Comparison of ENCODE assay signal across 8 cellular contexts in genomic region chr3:9769426-9770275, GRCh38. TPM values are rescaled to one million over a fixed set of nuclear protein-coding genes. Genes with fewer than 3 reads are reported as not detected.
DNase-seq lines count a peak whose midpoint lies in the region; ATAC-seq and TF ChIP-seq lines count a peak whose summit lies in the region.

CAMK1 (minus strand) TSS chr3:9769947; CDS start chr3:9767749, 2,198 bp downstream.

- H3K27me3 ChIP-seq in CD4-positive, alpha-beta T cell (ENCODE audit: control insufficient read depth, insufficient read depth, low read length), result no peaks in the 10 kb centered on the region
- no peaks in the 10 kb centered on the region for H3K27me3 ChIP-seq in ectodermal cell (ENCODE audit: control insufficient read depth, insufficient read depth, low read length, poor library complexity, severe bottlenecking)

- intact Hi-C loops in CD4-positive, alpha-beta T cell (cut with DNase I, micrococcal nuclease), result loop anchor here in 1 of 2 experiments (1.0 kb wide), 1 partner anchor 9 kb away; no protein-coding TSS in a partner anchor
- intact Hi-C loops in activated CD8-positive, alpha-beta T cell treated with anti-CD3 and anti-CD28 coated beads for 36 hours (cut with micrococcal nuclease), result no loop called here
- intact Hi-C loops in lower leg skin (cut with DNase I; ENCODE audit: low total_unique reads), result no loop called here

- no peaks in the 10 kb centered on the region for H3K9me3 ChIP-seq in CD4-positive, alpha-beta T cell (ENCODE audit: control insufficient read depth, low read length)
- no peaks in the 10 kb centered on the region for H3K9me3 ChIP-seq in ectodermal cell (ENCODE audit: control insufficient read depth, low read length)

- ATAC-seq in CD4-positive, alpha-beta T cell (ENCODE audit: poor library complexity), result peak; percentile 97
- ATAC-seq in GM21528 (IDR thresholded peaks at IDR 0.05; ENCODE audit: low FRiP score, unreplicated experiment) (peak; percentile 62), GM18861 (IDR thresholded peaks at IDR 0.05; ENCODE audit: unreplicated experiment) (no peak)
- ATAC-seq in activated CD8-positive, alpha-beta T cell treated with anti-CD3 and anti-CD28 coated beads for 36 hours, result peak; percentile 97

- TF ChIP-seq POLR2A in lower leg skin (IDR thresholded peaks at IDR 0.05), result no peak

- peaks cover 18% of the 10 kb centered on the region for H3K4me1 Mint-ChIP-seq in CD4-positive, alpha-beta T cell (ENCODE audit: low read depth)
- H3K4me1 Mint-ChIP-seq in activated CD8-positive, alpha-beta T cell treated with anti-CD3 and anti-CD28 coated beads for 36 hours (ENCODE audit: low read depth), result peaks cover 32% of the 10 kb centered on the region

- no peak within 1 kb of the TSS for H3K27ac ChIP-seq in CD4-positive, alpha-beta T cell (ENCODE audit: low read depth, low read length)
- H3K27ac ChIP-seq in ectodermal cell (ENCODE audit: insufficient read depth, low read depth, low read length, poor library complexity, severe bottlenecking), result peak within 1 kb of the TSS; percentile 44

- CTCF ChIA-PET in CD4-positive, alpha-beta T cell (lab: Charles Lee), result no interaction called here
- CTCF ChIA-PET in activated CD8-positive, alpha-beta T cell treated with anti-CD3 and anti-CD28 coated beads for 36 hours (lab: Charles Lee), result no interaction called here

- no peak for TF ChIP-seq CTCF in CD4-positive, alpha-beta T cell (IDR thresholded peaks at IDR 0.05)
- TF ChIP-seq CTCF in activated CD8-positive, alpha-beta T cell treated with anti-CD3 and anti-CD28 coated beads for 36 hours (IDR thresholded peaks at IDR 0.05), result no peak
- TF ChIP-seq CTCF in lower leg skin (IDR thresholded peaks at IDR 0.05), result no peak

- POLR2A ChIA-PET in CD4-positive, alpha-beta T cell (lab: Charles Lee), result interaction anchor here (0.6 to 2.7 kb wide), 5 partner anchors 11 to 267 kb away, joined by 3 to 11 read pairs (median 6); partner anchors contain the start of genes ARPC4, OGG1 and TADA3
- POLR2A ChIA-PET in activated CD8-positive, alpha-beta T cell treated with anti-CD3 and anti-CD28 coated beads for 36 hours (lab: Charles Lee), result interaction anchor here (0.6 to 3.8 kb wide), 11 partner anchors 8 to 37 kb away, joined by 3 to 25 read pairs (median 4); partner anchors contain the start of genes ARPC4, OGG1 and TADA3

- peak; percentile 28 to 61 (median 42) for DNase-seq in CD4-positive, alpha-beta T cell
- DNase-seq in NCI-H2029 (lab: John Stamatoyannopoulos, UW), result peak; percentile 68
- peak; percentile 80 for DNase-seq in activated CD8-positive, alpha-beta T cell treated with anti-CD3 and anti-CD28 coated beads for 36 hours
- peak; percentile 52 to 95 for DNase-seq in lower leg skin (ENCODE audit: low spot score in 2 of 2)
- peak; percentile 66 for DNase-seq in stimulated activated CD4-positive, alpha-beta T cell treated with anti-CD3 and anti-CD28 coated beads, Interleukin-4, amount 100 ng/mL, for 1 hour

- H3K4me3 Mint-ChIP-seq in CD4-positive, alpha-beta T cell, result peak within 1 kb of the TSS; percentile 35
- H3K4me3 Mint-ChIP-seq in activated CD8-positive, alpha-beta T cell treated with anti-CD3 and anti-CD28 coated beads for 36 hours, result peak within 1 kb of the TSS; percentile 82

- peak within 1 kb of the TSS; percentile 16 for H3K27ac Mint-ChIP-seq in CD4-positive, alpha-beta T cell
- H3K27ac Mint-ChIP-seq in activated CD8-positive, alpha-beta T cell treated with anti-CD3 and anti-CD28 coated beads for 36 hours, result peak within 1 kb of the TSS; percentile 76

- WGBS in ectodermal cell, 2 experiments, result 13% methylated on average over 49 of the region's 49 CpGs
- 7 to 9% methylated on average over 28 to 42 of the region's 49 CpGs for WGBS in lower leg skin, 2 donors

- H3K4me1 ChIP-seq in ectodermal cell (ENCODE audit: control insufficient read depth, insufficient read depth, low read length), result peaks cover 25% of the 10 kb centered on the region

- no peaks in the 10 kb centered on the region for H3K36me3 Mint-ChIP-seq in CD4-positive, alpha-beta T cell (ENCODE audit: low read depth)
- peaks cover 30% of the 10 kb centered on the region for H3K36me3 Mint-ChIP-seq in activated CD8-positive, alpha-beta T cell treated with anti-CD3 and anti-CD28 coated beads for 36 hours (ENCODE audit: low read depth)

- H3K4me3 ChIP-seq in ectodermal cell (ENCODE audit: insufficient read depth, low read depth, low read length) (peak within 1 kb of the TSS; percentile 67), lower leg skin (ENCODE audit: low read depth, poor library complexity, severe bottlenecking) (peak within 1 kb of the TSS; percentile 53)

- H3K27me3 Mint-ChIP-seq in CD4-positive, alpha-beta T cell, result no peaks in the 10 kb centered on the region
- H3K27me3 Mint-ChIP-seq in activated CD8-positive, alpha-beta T cell treated with anti-CD3 and anti-CD28 coated beads for 36 hours, result no peaks in the 10 kb centered on the region

- no peaks in the 10 kb centered on the region for H3K9me3 Mint-ChIP-seq in CD4-positive, alpha-beta T cell
- H3K9me3 Mint-ChIP-seq in activated CD8-positive, alpha-beta T cell treated with anti-CD3 and anti-CD28 coated beads for 36 hours, result no peaks in the 10 kb centered on the region

- peaks cover 5% of the 10 kb centered on the region for H3K36me3 ChIP-seq in ectodermal cell (ENCODE audit: control insufficient read depth, insufficient read depth, low read length)

RNA-seq across cellular contexts. Expression of gene CAMK1, which starts in this region (rescaled TPM):
- total RNA-seq in CD4-positive, alpha-beta T cell, result 1 to 10 TPM in 1 of 2 experiments, under 1 TPM in 1; 0.74 to 1.1 TPM
- total RNA-seq in activated CD8-positive, alpha-beta T cell treated with anti-CD3 and anti-CD28 coated beads for 36 hours, result 10 to 100 TPM; 41.7 to 45.7 TPM
- 29.0 TPM for polyA plus RNA-seq in ectodermal cell (2013, experiment 1 of 4)
- polyA plus RNA-seq in ectodermal cell (2013, experiment 2 of 4), result 28.4 TPM
- polyA plus RNA-seq in ectodermal cell (2013, experiment 3 of 4), result 23.3 TPM
- polyA plus RNA-seq in ectodermal cell (2013, experiment 4 of 4), result 28.2 TPM
- 10 to 100 TPM in 1 of 4 donors, 1 to 10 TPM in 3; 3.1 to 10.1 (median 9.4) TPM for total RNA-seq in lower leg skin
